In the genomic region with DNA sequence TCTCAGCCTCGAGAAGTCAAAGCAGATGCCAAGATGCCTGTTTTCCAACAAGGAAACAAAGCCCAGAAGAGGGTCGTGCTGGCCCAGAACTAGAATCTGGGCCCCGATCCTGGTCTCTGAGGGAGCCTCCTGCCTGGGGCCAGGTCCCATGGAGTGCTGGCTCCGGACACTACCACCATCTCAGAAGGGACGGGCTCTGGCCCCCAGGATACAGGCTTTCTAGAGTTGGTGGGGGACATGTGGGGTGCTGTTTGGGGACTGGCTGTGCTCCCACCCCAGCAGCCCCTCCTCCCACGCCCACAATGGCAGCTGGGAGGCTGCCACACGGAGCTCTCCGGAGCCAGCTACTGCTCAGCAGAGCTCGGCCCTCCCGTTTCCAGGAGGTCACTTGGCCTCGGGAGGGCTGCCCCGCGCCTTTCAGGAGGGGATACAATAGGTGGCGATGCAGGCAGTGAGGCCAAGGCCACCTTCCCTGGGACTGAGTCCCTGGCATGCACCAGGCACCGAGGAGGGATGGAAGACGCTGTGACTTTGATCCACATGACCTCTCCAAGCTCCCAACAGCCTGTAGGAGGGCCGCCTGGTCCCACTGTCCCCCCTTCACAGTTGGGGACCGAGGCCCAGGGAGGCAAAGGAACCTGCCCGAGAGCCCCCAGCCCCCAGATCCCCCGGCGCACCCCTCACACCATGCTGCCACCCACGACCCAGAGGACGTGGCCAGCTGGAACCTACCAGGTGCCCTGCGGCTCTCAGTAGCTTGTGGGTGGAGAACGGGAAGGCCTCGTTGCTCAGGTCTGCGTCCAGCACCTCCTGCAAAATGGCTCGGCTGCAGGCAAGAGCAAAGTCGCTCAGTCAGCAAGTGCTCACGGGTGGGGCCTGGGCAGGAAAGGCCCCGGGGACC, we compare ENCODE assay signal across 1 cellular context.
A peak's percentile ranks its signal among the peaks of the same experiment; 100 is the strongest.
TF ChIP-seq lines count a peak whose summit lies in the region.

No MANE protein-coding gene starts in this region.

TF ChIP-seq in HepG2, 621 proteins besides CTCF, POLR2A, EP300 and RAD21:
- TF ChIP-seq NR2F6 (IDR thresholded peaks at IDR 0.05): no peak
- no peak for TF ChIP-seq NR2F6 (CRISPR knock-in tag; IDR thresholded peaks at IDR 0.05)
- TF ChIP-seq AGO2 (optimal IDR thresholded peaks at IDR 0.05; ENCODE audit: low read depth, low read length): peak; percentile 24
